ENCODE assay signal across 11 cellular contexts in the genomic region with DNA sequence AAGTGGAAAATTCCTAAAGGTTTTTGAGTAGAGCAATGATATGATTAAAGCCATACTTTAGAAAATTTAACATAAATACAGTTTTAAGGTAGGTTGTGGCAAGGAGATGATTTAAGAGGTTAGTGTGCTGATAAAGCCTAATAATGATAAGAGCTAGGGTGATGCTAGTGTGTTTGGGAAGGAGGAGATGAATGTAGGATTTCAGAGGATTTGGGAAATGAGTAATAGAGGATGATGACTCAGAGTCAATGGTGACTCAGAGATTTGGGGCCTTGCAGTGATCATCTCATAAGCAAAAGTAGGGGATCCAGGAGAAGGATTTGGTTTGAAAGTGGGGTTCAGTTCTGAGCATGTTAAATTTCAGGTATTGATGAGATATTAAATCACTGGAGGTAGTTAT. TPM values are rescaled to one million over a fixed set of nuclear protein-coding genes. Genes with fewer than 3 reads are reported as not detected.
DNase-seq lines count a peak whose midpoint lies in the region; ATAC-seq and TF ChIP-seq lines count a peak whose summit lies in the region.
"Had no signal": no experiment of that assay in that cellular context is flagged by ENCODE, and none has a peak within 500 bp of the region (broad histone marks: within the 10 kb centered on the region; RNA-seq: fewer than 3 reads in every experiment).

No MANE protein-coding gene starts in this region.

- no peak for TF ChIP-seq CTCF in cardiac fibroblast (IDR thresholded peaks at IDR 0.05; ENCODE audit: low read depth, low read length)

- ATAC-seq in HG03460 (IDR thresholded peaks at IDR 0.05; ENCODE audit: unreplicated experiment): no peak
- ATAC-seq: body of pancreas had no signal

- DNase-seq in COLO829 (ENCODE audit: low spot score) (peak; percentile 35), LHCN-M2 (ENCODE audit: low read depth) (peak; percentile 87), cardiac fibroblast (ENCODE audit: low read depth in 2 of 2) (peak; percentile 58 to 82), lung microvascular endothelial cell (ENCODE audit: low read depth in 2 of 2) (peak; percentile 11 to 79), DMS153 (lab: John Stamatoyannopoulos, UW) (no peak), NCI-H128 (lab: John Stamatoyannopoulos, UW; ENCODE audit: unreplicated experiment) (no peak), SHP77 treated with DMSO at 0.1 percent for 48 hours (lab: John Stamatoyannopoulos, UW) (no peak)
- DNase-seq: immature natural killer cell, natural killer cell had no signal

- H3K4me3 ChIP-seq in cardiac fibroblast (replicated peaks in 1 of 2; ENCODE audit: low read depth in 2 of 2, low read length in 2 of 2): no peak overlapping the region
- H3K4me3 ChIP-seq: body of pancreas had no signal

RNA-seq across cellular contexts. Expression of a gene that starts 23.3 kb away (rescaled TPM):
- total RNA-seq in LHCN-M2 (2014; rRNA removed) (1,102 and 1,126 TPM in 2 replicates), lung microvascular endothelial cell (8.9 and 13.3 TPM in 2 replicates)
- 460 TPM for polyA plus RNA-seq in LHCN-M2 (2012)

RNA-seq across cellular contexts. Expression of a gene that starts 40.8 kb away (rescaled TPM):
- total RNA-seq in LHCN-M2 (2014; rRNA removed) (2.3 and 2.9 TPM in 2 replicates), lung microvascular endothelial cell (not detected in 2 replicates)
- polyA plus RNA-seq in LHCN-M2 (2012): 0.49 TPM
- total RNA-seq: natural killer cell had no signal
- polyA plus RNA-seq: immature natural killer cell had no signal

Comparison
In these comparisons a context has a peak if more than half of its experiments do, and no peak if none do; other contexts are left out.
1. DNase-seq: peak in COLO829 (single experiment), LHCN-M2 (single experiment), cardiac fibroblast (2 of 2) and lung microvascular endothelial cell (2 of 2); none in DMS153 (single experiment), NCI-H128 (single experiment) and SHP77 treated with DMSO at 0.1 percent for 48 hours (single experiment).
2. RNA of a gene that starts 23.3 kb away (total RNA-seq): 1,102 to 1,126 TPM in LHCN-M2; 8.9 to 13.3 TPM in lung microvascular endothelial cell; every median in the first group is over 10 times any median in the second.